ENCODE assay signal across 11 cellular contexts in genomic region chr19:55477905-55478304, GRCh38. TPM values are rescaled to one million over a fixed set of nuclear protein-coding genes. Genes with fewer than 3 reads are reported as not detected.
DNase-seq lines count a peak whose midpoint lies in the region; ATAC-seq and TF ChIP-seq lines count a peak whose summit lies in the region.
"Had no signal": no experiment of that assay in that cellular context is flagged by ENCODE, and none has a peak within 500 bp of the region (broad histone marks: within the 10 kb centered on the region; RNA-seq: fewer than 3 reads in every experiment).

No MANE protein-coding gene starts in this region.

- H3K27ac Mint-ChIP-seq in CD8-positive, alpha-beta T cell: no peak overlapping the region
- H3K27ac Mint-ChIP-seq in central memory CD8-positive, alpha-beta T cell (ENCODE audit: low read depth): peak overlapping the region; percentile 92
- no peak overlapping the region for H3K27ac Mint-ChIP-seq in neural crest cell (ENCODE audit: unreplicated experiment)

- no peak overlapping the region for H3K4me3 ChIP-seq in CD8-positive, alpha-beta T cell (ENCODE audit: low read depth, low read length)
- H3K4me3 ChIP-seq in LNCaP clone FGC (ENCODE audit: low read depth, low read length): peak overlapping the region; percentile 86
- H3K4me3 ChIP-seq in aorta (ENCODE audit: low read length in 2 of 2): no peak overlapping the region

- ATAC-seq in CD8-positive, alpha-beta T cell: no peak
- ATAC-seq in central memory CD8-positive, alpha-beta T cell (replicated peaks; ENCODE audit: extremely low read depth, poor library complexity, severe bottlenecking): no peak
- no peak for ATAC-seq in aorta (ENCODE audit: low FRiP score)

- H3K9me3 ChIP-seq in CD8-positive, alpha-beta T cell (ENCODE audit: low read length): no peaks in the 10 kb centered on the region
- no peaks in the 10 kb centered on the region for H3K9me3 ChIP-seq in aorta (ENCODE audit: control insufficient read depth, low read length)

- H3K4me3 Mint-ChIP-seq in CD8-positive, alpha-beta T cell: peak overlapping the region; percentile 59
- peak overlapping the region; percentile 80 for H3K4me3 Mint-ChIP-seq in central memory CD8-positive, alpha-beta T cell
- H3K4me3 Mint-ChIP-seq in neural crest cell: peak overlapping the region; percentile 99

- no peaks in the 10 kb centered on the region for H3K9me3 Mint-ChIP-seq in CD8-positive, alpha-beta T cell
- H3K9me3 Mint-ChIP-seq in central memory CD8-positive, alpha-beta T cell: no peaks in the 10 kb centered on the region
- no peaks in the 10 kb centered on the region for H3K9me3 Mint-ChIP-seq in neural crest cell

- no peaks in the 10 kb centered on the region for H3K36me3 ChIP-seq in CD8-positive, alpha-beta T cell (ENCODE audit: insufficient read depth, low read length)
- no peaks in the 10 kb centered on the region for H3K36me3 ChIP-seq in aorta (ENCODE audit: control insufficient read depth in 1 of 2, insufficient read depth in 2 of 2, low read length in 1 of 2)

- intact Hi-C loops in CD8-positive, alpha-beta T cell (cut with DNase I, micrococcal nuclease): loop anchor here (2.0 to 10.0 kb wide), 5 partner anchors 25 to 1013 kb away; partner anchors contain the start of genes LENG9 (in 1 of the 2), ZNF444 (in 1 of the 2) and ZNF784 (in 1 of the 2)
- intact Hi-C loops in aorta (cut with DNase I): no loop called here

- CTCF ChIA-PET in CD8-positive, alpha-beta T cell (lab: Charles Lee): interaction anchor here (2.8 to 5.4 kb wide), 3 partner anchors 10 to 155 kb away, joined by 13 to 46 read pairs (median 19); no protein-coding TSS in a partner anchor

- no peaks in the 10 kb centered on the region for H3K27me3 ChIP-seq in CD8-positive, alpha-beta T cell (ENCODE audit: insufficient read depth, low read length)
- no peaks in the 10 kb centered on the region for H3K27me3 ChIP-seq in aorta (ENCODE audit: control insufficient read depth in 1 of 2, insufficient read depth in 2 of 2, low read length in 1 of 2)

- DNase-seq in CD8-positive, alpha-beta T cell: no peak
- DNase-seq in LNCaP clone FGC (ENCODE audit: low read depth): no peak
- DNase-seq in central memory CD8-positive, alpha-beta T cell (ENCODE audit: low spot score in 2 of 2): no peak
- no peak for DNase-seq in neural crest cell (ENCODE audit: low read depth, low spot score)
- no peak for DNase-seq in aorta
- DNase-seq in stimulated activated naive CD4-positive, alpha-beta T cell (lab: John Stamatoyannopoulos, UW): no peak
- no peak for DNase-seq in NCI-H1092 (lab: John Stamatoyannopoulos, UW)
- no peak for DNase-seq in foreskin melanocyte
- DNase-seq: activated CD4-positive, alpha-beta T cell treated with anti-CD3 and anti-CD28 coated beads, Interleukin-2, amount 50 U/mL, for 1 hour; effector CD8-positive, alpha-beta T cell had no signal

- POLR2A ChIA-PET in CD8-positive, alpha-beta T cell (lab: Charles Lee): no interaction called here

- peaks cover 34% of the 10 kb centered on the region for H3K4me1 Mint-ChIP-seq in CD8-positive, alpha-beta T cell (ENCODE audit: low read depth)
- peaks cover 38% of the 10 kb centered on the region for H3K4me1 Mint-ChIP-seq in central memory CD8-positive, alpha-beta T cell
- H3K4me1 Mint-ChIP-seq in neural crest cell: peaks cover 47% of the 10 kb centered on the region

- WGBS in aorta, 2 donors: 85 to 86% methylated on average over 13 of the region's 13 CpGs

- no peak for TF ChIP-seq CTCF in CD8-positive, alpha-beta T cell (IDR thresholded peaks at IDR 0.05)
- TF ChIP-seq CTCF in LNCaP clone FGC (IDR thresholded peaks at IDR 0.05; ENCODE audit: control insufficient read depth, extremely low read depth, insufficient read depth): no peak
- no peak for TF ChIP-seq CTCF in neural crest cell (conservative IDR thresholded peaks at IDR 0.05)

- peaks cover 17% of the 10 kb centered on the region for H3K4me1 ChIP-seq in CD8-positive, alpha-beta T cell (ENCODE audit: insufficient read depth, low read length)
- no peaks in the 10 kb centered on the region for H3K4me1 ChIP-seq in aorta (ENCODE audit: control insufficient read depth in 1 of 2, insufficient read depth in 2 of 2, low read length in 2 of 2)

- H3K27ac ChIP-seq in CD8-positive, alpha-beta T cell (ENCODE audit: low read depth, low read length): no peak overlapping the region
- H3K27ac ChIP-seq in aorta (ENCODE audit: low read depth in 1 of 2, low read length in 2 of 2): no peak overlapping the region

- peaks cover 13% of the 10 kb centered on the region for H3K36me3 Mint-ChIP-seq in CD8-positive, alpha-beta T cell
- H3K36me3 Mint-ChIP-seq in central memory CD8-positive, alpha-beta T cell (ENCODE audit: insufficient read depth): peaks cover 18% of the 10 kb centered on the region
- H3K36me3 Mint-ChIP-seq in neural crest cell (ENCODE audit: low read depth): no peaks in the 10 kb centered on the region

- no peaks in the 10 kb centered on the region for H3K27me3 Mint-ChIP-seq in CD8-positive, alpha-beta T cell (ENCODE audit: low read depth)
- H3K27me3 Mint-ChIP-seq in central memory CD8-positive, alpha-beta T cell: no peaks in the 10 kb centered on the region
- peaks cover 4% of the 10 kb centered on the region for H3K27me3 Mint-ChIP-seq in neural crest cell (ENCODE audit: low read depth)

RNA-seq across cellular contexts. Expression of gene ZNF628, which starts 1.5 kb away (rescaled TPM):
- 10 to 100 TPM; 27.0 to 27.8 TPM for total RNA-seq in CD8-positive, alpha-beta T cell
- total RNA-seq in neural crest cell (14.8 and 15.0 TPM in 2 replicates), aorta (1 to 10 TPM; 6.9 to 7.0 TPM)
- polyA plus RNA-seq in aorta: 1 to 10 TPM; 1.3 to 2.0 TPM

RNA-seq across cellular contexts. Expression of gene NAT14, which starts 7.1 kb away (rescaled TPM):
- 1 to 10 TPM; 9.9 to 10.0 TPM for total RNA-seq in CD8-positive, alpha-beta T cell
- 81.1 and 87.9 TPM in 2 replicates for total RNA-seq in neural crest cell
- 10 to 100 TPM; 15.3 to 16.2 TPM for total RNA-seq in aorta
- 10 to 100 TPM in 1 of 2 donors, 1 to 10 TPM in 1; 3.1 to 19.2 TPM for polyA plus RNA-seq in aorta

RNA-seq across cellular contexts. Expression of gene SSC5D, which starts 10.3 kb away (rescaled TPM):
- total RNA-seq in CD8-positive, alpha-beta T cell: 1 to 10 TPM in 1 of 2 experiments, under 1 TPM in 1; 0.36 to 1.2 TPM
- 1.3 and 1.5 TPM in 2 replicates for total RNA-seq in neural crest cell
- total RNA-seq in aorta: 10 to 100 TPM in 1 of 2 donors, 1 to 10 TPM in 1; 8.6 to 64.1 TPM
- polyA plus RNA-seq in aorta: 1 to 10 TPM; 1.6 to 3.7 TPM

RNA-seq across cellular contexts. Expression of gene C19orf85, which starts 13.4 kb away (rescaled TPM):
- total RNA-seq in CD8-positive, alpha-beta T cell: not detected
- total RNA-seq in neural crest cell: not detected in 2 replicates
- not detected for total RNA-seq in aorta
- not detected for polyA plus RNA-seq in aorta
- total RNA-seq: mononuclear cell had no signal

RNA-seq across cellular contexts. Expression of gene ISOC2, which starts 16.5 kb away (rescaled TPM):
- 1 to 10 TPM; 1.5 to 2.1 TPM for total RNA-seq in CD8-positive, alpha-beta T cell
- total RNA-seq in neural crest cell: 34.3 and 36.7 TPM in 2 replicates
- total RNA-seq in aorta: 10 to 100 TPM; 18.6 to 30.6 TPM
- 10 to 100 TPM; 42.6 to 47.3 TPM for polyA plus RNA-seq in aorta

Comparison
In these comparisons a context has a peak if more than half of its experiments do, and no peak if none do; other contexts are left out.
1. intact Hi-C loops: an anchor here in CD8-positive, alpha-beta T cell (2.0 to 10.0 kb wide); none called in aorta.